Comparison of ENCODE assay signal across 22 cellular contexts in genomic region chr19:17926044-17926443, GRCh38. TPM values are rescaled to one million over a fixed set of nuclear protein-coding genes. Genes with fewer than 3 reads are reported as not detected.
DNase-seq lines count a peak whose midpoint lies in the region; ATAC-seq, FAIRE-seq and TF ChIP-seq lines count a peak whose summit lies in the region.
"Had no signal": no experiment of that assay in that cellular context is flagged by ENCODE, and none has a peak within 500 bp of the region (broad histone marks: within the 10 kb centered on the region; RNA-seq: fewer than 3 reads in every experiment).

No MANE protein-coding gene starts in this region.

- no peaks in the 10 kb centered on the region for H4K20me1 ChIP-seq in K562 (replicated peaks; ENCODE audit: control insufficient read depth, insufficient read depth, low read length)
- H4K20me1 ChIP-seq: BLaER1 had no signal

- no peaks in the 10 kb centered on the region for H3K27me3 Mint-ChIP-seq in activated naive CD4-positive, alpha-beta T cell treated with anti-CD3 and anti-CD28 coated beads, Interleukin-2, amount 50 U/mL, for 24 hours
- H3K27me3 Mint-ChIP-seq: CD4-positive, alpha-beta memory T cell had no signal

- CTCF ChIA-PET in K562 (lab: Yijun Ruan, JAX; ENCODE audit: low intra/inter-chr PET ratio), result interaction anchor here (0.6 kb wide), 1 partner anchor 457 kb away, joined by 3 read pairs; no protein-coding TSS in a partner anchor

- TF ChIP-seq POLR2A in K562 (conservative IDR thresholded peaks at IDR 0.05), result no peak

- no peak for DNase-seq in activated naive CD4-positive, alpha-beta T cell treated with anti-CD3 and anti-CD28 coated beads, Interleukin-2, amount 50 U/mL, for 72 hours (ENCODE audit: low spot score in 2 of 2)
- peak; percentile 9 for DNase-seq in OCI-M1 (lab: John Stamatoyannopoulos, UW)
- DNase-seq in K562 (ENCODE audit: extremely low read depth in 1 of 4, low spot score in 3 of 4), result no peak
- DNase-seq in coronary artery (ENCODE audit: low spot score), result no peak
- no peak for DNase-seq in NOMO-1 (lab: John Stamatoyannopoulos, UW; ENCODE audit: unreplicated experiment in 2 of 2)
- DNase-seq in NCI-H526 (lab: John Stamatoyannopoulos, UW), result no peak
- DNase-seq: CD4-positive, alpha-beta memory T cell; DMS153; DMS79; GDM1; H9 had no signal

- H3K4me2 ChIP-seq in K562 (ENCODE audit: insufficient read depth, low read length), result no peak overlapping the region
- H3K4me2 ChIP-seq: A549, BLaER1, KMS-11 had no signal

- no peaks in the 10 kb centered on the region for H3K36me3 ChIP-seq in K562 (ENCODE audit: control insufficient read depth, insufficient read depth, low read length)
- H3K36me3 ChIP-seq: BLaER1 had no signal

- H3K4me1 Mint-ChIP-seq in activated naive CD4-positive, alpha-beta T cell treated with anti-CD3 and anti-CD28 coated beads, Interleukin-2, amount 50 U/mL, for 24 hours, result no peaks in the 10 kb centered on the region
- H3K4me1 Mint-ChIP-seq: CD14-positive monocyte; CD4-positive, alpha-beta memory T cell; H9 had no signal

- H3K79me2 ChIP-seq in K562 (ENCODE audit: control insufficient read depth, insufficient read depth, low read length), result no peaks in the 10 kb centered on the region

- in situ Hi-C loops in K562 (cut with MboI), result loop anchor here (5.0 kb wide), 1 partner anchor 59 kb away; no protein-coding TSS in a partner anchor

- H3K27ac ChIP-seq in K562 (ENCODE audit: extremely low read depth, low read depth, low read length), result no peak overlapping the region
- no peak overlapping the region for H3K27ac ChIP-seq in coronary artery
- H3K27ac ChIP-seq: 22Rv1, A549, BLaER1, KMS-11 had no signal

- no peaks in the 10 kb centered on the region for H3K9me1 ChIP-seq in K562 (ENCODE audit: control insufficient read depth, insufficient read depth, low read length)

- no peak for FAIRE-seq in K562 (lab: Jason Lieb, UNC)
- FAIRE-seq: A549, GM12892, H1 had no signal

- H3K4me3 ChIP-seq in K562 (no peak overlapping the region), coronary artery (no peak overlapping the region)
- H3K4me3 ChIP-seq: A549, BLaER1 had no signal

- TF ChIP-seq CTCF in K562 (IDR thresholded peaks at IDR 0.05 in 2 of 3, conservative IDR thresholded peaks at IDR 0.05 in 1 of 3; ENCODE audit: insufficient read depth in 2 of 3, low read depth in 1 of 3, low read length in 3 of 3), result no peak
- no peak for TF ChIP-seq CTCF in coronary artery (IDR thresholded peaks at IDR 0.05)

- BruUV-seq in K562 (replicated peaks; lab: Mats Ljungman, UMichigan), result no TSS peak

- no peaks in the 10 kb centered on the region for H3K9me3 Mint-ChIP-seq in activated naive CD4-positive, alpha-beta T cell treated with anti-CD3 and anti-CD28 coated beads, Interleukin-2, amount 50 U/mL, for 24 hours
- H3K9me3 Mint-ChIP-seq in activated naive CD4-positive, alpha-beta T cell treated with anti-CD3 and anti-CD28 coated beads, Interleukin-2, amount 50 U/mL, for 72 hours, result peaks cover 0 to 4% of the 10 kb centered on the region in 2 donors
- H3K9me3 Mint-ChIP-seq: CD14-positive monocyte; CD4-positive, alpha-beta memory T cell had no signal

- no peak for ATAC-seq in activated naive CD4-positive, alpha-beta T cell treated with anti-CD3 and anti-CD28 coated beads, Interleukin-2, amount 50 U/mL, for 72 hours
- no peak for ATAC-seq in K562
- ATAC-seq: A549 had no signal

- intact Hi-C loops in K562 (cut with micrococcal nuclease), result no loop called here

- no peak for TF ChIP-seq EP300 in K562 (IDR thresholded peaks at IDR 0.05; ENCODE audit: low read length)

- H3K4me3 Mint-ChIP-seq in activated naive CD4-positive, alpha-beta T cell treated with anti-CD3 and anti-CD28 coated beads, Interleukin-2, amount 50 U/mL, for 24 hours, result no peak overlapping the region
- H3K4me3 Mint-ChIP-seq: CD14-positive monocyte; CD4-positive, alpha-beta memory T cell; H9 had no signal

- H3K9me3 ChIP-seq in K562 (replicated peaks; ENCODE audit: control insufficient read depth, insufficient read depth, low read depth, low read length), result no peaks in the 10 kb centered on the region
- H3K9me3 ChIP-seq: A549, BLaER1 had no signal

- POLR2A ChIA-PET in K562 (lab: Yijun Ruan, JAX), result interaction anchor here (0.6 kb wide), 2 partner anchors 16 to 37 kb away, joined by 3 read pairs; no protein-coding TSS in a partner anchor

- no peaks in the 10 kb centered on the region for H3K4me1 ChIP-seq in K562 (replicated peaks in 1 of 2; ENCODE audit: control insufficient read depth in 2 of 2, insufficient read depth in 2 of 2, low read length in 2 of 2)
- H3K4me1 ChIP-seq: A549, BLaER1 had no signal

- no peak for TF ChIP-seq RAD21 in K562 (CRISPR knock-in tag; conservative IDR thresholded peaks at IDR 0.05 in 1 of 2, IDR thresholded peaks at IDR 0.05 in 1 of 2)

- H3K27me3 ChIP-seq in K562 (ENCODE audit: control insufficient read depth in 2 of 2, insufficient read depth in 2 of 2, low read length in 2 of 2), result no peaks in the 10 kb centered on the region
- H3K27me3 ChIP-seq: BLaER1 had no signal

- WGBS in K562 (ENCODE audit: insufficient coverage, low coverage, missing lambda C conversion rate), result 9% methylated on average over 4 of the region's 4 CpGs

- H3K9ac ChIP-seq in K562 (ENCODE audit: insufficient read depth in 1 of 2, low read depth in 2 of 2, low read length in 2 of 2), result no peak overlapping the region
- H3K9ac ChIP-seq: BLaER1, KMS-11 had no signal

- H3K36me3 Mint-ChIP-seq in activated naive CD4-positive, alpha-beta T cell treated with anti-CD3 and anti-CD28 coated beads, Interleukin-2, amount 50 U/mL, for 24 hours, result no peaks in the 10 kb centered on the region
- no peaks in the 10 kb centered on the region for H3K36me3 Mint-ChIP-seq in activated naive CD4-positive, alpha-beta T cell treated with anti-CD3 and anti-CD28 coated beads, Interleukin-2, amount 50 U/mL, for 72 hours
- H3K36me3 Mint-ChIP-seq: CD14-positive monocyte; CD4-positive, alpha-beta memory T cell had no signal

- H3K27ac Mint-ChIP-seq in activated naive CD4-positive, alpha-beta T cell treated with anti-CD3 and anti-CD28 coated beads, Interleukin-2, amount 50 U/mL, for 24 hours, result peak overlapping the region; percentile 53
- H3K27ac Mint-ChIP-seq in activated naive CD4-positive, alpha-beta T cell treated with anti-CD3 and anti-CD28 coated beads, Interleukin-2, amount 50 U/mL, for 72 hours, result no peak overlapping the region
- H3K27ac Mint-ChIP-seq: CD14-positive monocyte; CD4-positive, alpha-beta memory T cell; H9 had no signal

- H2AFZ ChIP-seq in K562 (ENCODE audit: low read depth, low read length), result no peak overlapping the region

RNA-seq across cellular contexts. Expression of gene CCDC124, which starts 6.8 kb away (rescaled TPM):
- 10 to 100 TPM; 66.4 to 80.8 TPM for total RNA-seq in activated naive CD4-positive, alpha-beta T cell treated with anti-CD3 and anti-CD28 coated beads, Interleukin-2, amount 50 U/mL, for 72 hours
- total RNA-seq in K562 (2011; cell fraction: chromatin; rRNA removed; ENCODE audit: low replicate concordance), result 16.5 and 44.8 TPM in 2 replicates
- total RNA-seq in K562 (2011; cell fraction: nucleolus; rRNA removed), result 48.6 and 53.7 TPM in 2 replicates
- total RNA-seq in K562 (2011; cell fraction: nucleoplasm; rRNA removed), result 28.2 and 35.4 TPM in 2 replicates
- total RNA-seq in K562 (2014; rRNA removed) (150 and 197 TPM in 2 replicates), K562 (2014; rRNA removed; fragmentation: Illumina TruSeq; extraction: Trizol) (4.1 and 5.8 TPM in 2 replicates), K562 (2015; rRNA removed; fragmentation: Illumina TruSeq; extraction: Trizol) (38.5 and 40.5 TPM in 2 replicates), K562 (2021) (145 and 149 TPM in 2 replicates)
- polyA plus RNA-seq in K562 (2011; rRNA removed) (38.0 and 40.1 TPM in 2 replicates), K562 (2014; fragmentation: Illumina TruSeq; extraction: Trizol) (28.1 and 97.0 TPM in 2 replicates), K562 (2014; fragmentation: Nextera tagmentation; extraction: Ambion mirVana) (10 to 100 TPM in 1 of 2 experiments, 1 to 10 TPM in 1; 6.6 to 19.4 TPM), K562 (2014; rRNA removed) (213 and 234 TPM in 2 replicates)
- 63.8 and 189 TPM in 2 replicates for polyA plus RNA-seq in K562 (2011; cell fraction: cytosol; rRNA removed)
- 31.4 and 62.8 TPM in 2 replicates for polyA plus RNA-seq in K562 (2011; cell fraction: nucleus; rRNA removed)
- 66.3 and 130 TPM in 2 replicates for polyA plus RNA-seq in K562 (2012)
- polyA minus RNA-seq in K562 (2011; rRNA and poly(A)+ RNA removed), result 7.0 and 9.2 TPM in 2 replicates
- polyA minus RNA-seq in K562 (2011; cell fraction: cytosol; rRNA and poly(A)+ RNA removed), result 24.4 and 37.9 TPM in 2 replicates
- polyA minus RNA-seq in K562 (2011; cell fraction: nucleus; rRNA and poly(A)+ RNA removed), result 10.2 and 13.8 TPM in 2 replicates

RNA-seq across cellular contexts. Expression of gene KCNN1, which starts 40.9 kb away (rescaled TPM):
- under 1 TPM; 0.19 to 0.36 TPM for total RNA-seq in activated naive CD4-positive, alpha-beta T cell treated with anti-CD3 and anti-CD28 coated beads, Interleukin-2, amount 50 U/mL, for 72 hours
- 1.2 and 3.6 TPM in 2 replicates for total RNA-seq in K562 (2011; cell fraction: chromatin; rRNA removed; ENCODE audit: low replicate concordance)
- total RNA-seq in K562 (2011; cell fraction: nucleolus; rRNA removed), result 2.8 TPM in 2 replicates
- total RNA-seq in K562 (2011; cell fraction: nucleoplasm; rRNA removed), result 1.5 and 2.7 TPM in 2 replicates
- total RNA-seq in K562 (2014; rRNA removed) (1.4 and 5.2 TPM in 2 replicates), K562 (2014; rRNA removed; fragmentation: Illumina TruSeq; extraction: Trizol) (0.22 and 0.33 TPM in 2 replicates), K562 (2015; rRNA removed; fragmentation: Illumina TruSeq; extraction: Trizol) (0.72 and 0.98 TPM in 2 replicates), K562 (2021) (4.7 and 6.2 TPM in 2 replicates)
- polyA plus RNA-seq in K562 (2011; rRNA removed) (1.4 and 2.9 TPM in 2 replicates), K562 (2014; fragmentation: Illumina TruSeq; extraction: Trizol) (0.25 and 1.1 TPM in 2 replicates), K562 (2014; fragmentation: Nextera tagmentation; extraction: Ambion mirVana) (under 1 TPM; 0.01 to 0.04 TPM), K562 (2014; rRNA removed) (1.3 and 3.2 TPM in 2 replicates)
- polyA plus RNA-seq in K562 (2011; cell fraction: cytosol; rRNA removed), result 4.5 and 7.9 TPM in 2 replicates
- 2.2 and 3.5 TPM in 2 replicates for polyA plus RNA-seq in K562 (2011; cell fraction: nucleus; rRNA removed)
- polyA plus RNA-seq in K562 (2012), result 2.7 and 5.0 TPM in 2 replicates
- 1.2 and 1.5 TPM in 2 replicates for polyA minus RNA-seq in K562 (2011; rRNA and poly(A)+ RNA removed)
- polyA minus RNA-seq in K562 (2011; cell fraction: cytosol; rRNA and poly(A)+ RNA removed), result 3.6 and 4.8 TPM in 2 replicates
- polyA minus RNA-seq in K562 (2011; cell fraction: nucleus; rRNA and poly(A)+ RNA removed), result 2.2 and 2.4 TPM in 2 replicates
- total RNA-seq: CD4-positive, alpha-beta memory T cell had no signal
- polyA plus RNA-seq: CD14-positive monocyte; CD4-positive, alpha-beta memory T cell had no signal

RNA-seq across cellular contexts. Expression of gene SLC5A5, which starts 54.3 kb away (rescaled TPM):
- total RNA-seq in activated naive CD4-positive, alpha-beta T cell treated with anti-CD3 and anti-CD28 coated beads, Interleukin-2, amount 50 U/mL, for 72 hours, result 1 to 10 TPM; 1.5 to 2.0 TPM
- total RNA-seq in K562 (2011; cell fraction: chromatin; rRNA removed; ENCODE audit: low replicate concordance), result 0.21 and 0.37 TPM in 2 replicates
- total RNA-seq in K562 (2011; cell fraction: nucleolus; rRNA removed), result 0.39 and 0.50 TPM in 2 replicates
- total RNA-seq in K562 (2011; cell fraction: nucleoplasm; rRNA removed), result 0.29 and 0.38 TPM in 2 replicates
- total RNA-seq in K562 (2014; rRNA removed) (0.33 and 0.73 TPM in 2 replicates), K562 (2014; rRNA removed; fragmentation: Illumina TruSeq; extraction: Trizol) (0.13 and 0.18 TPM in 2 replicates), K562 (2015; rRNA removed; fragmentation: Illumina TruSeq; extraction: Trizol) (0.11 and 0.29 TPM in 2 replicates), K562 (2021) (0.25 and 0.29 TPM in 2 replicates)
- polyA plus RNA-seq in K562 (2011; rRNA removed) (0.05 and 0.20 TPM in 2 replicates), K562 (2014; fragmentation: Illumina TruSeq; extraction: Trizol) (0.21 and 0.29 TPM in 2 replicates), K562 (2014; fragmentation: Nextera tagmentation; extraction: Ambion mirVana) (under 1 TPM; 0.10 to 0.23 TPM), K562 (2014; rRNA removed) (0.09 and 0.38 TPM in 2 replicates)
- 0.15 and 0.60 TPM in 2 replicates for polyA plus RNA-seq in K562 (2011; cell fraction: cytosol; rRNA removed)
- polyA plus RNA-seq in K562 (2011; cell fraction: nucleus; rRNA removed), result 0.08 and 0.18 TPM in 2 replicates
- 0.13 TPM in 1 of 2 replicates, not detected in the other for polyA plus RNA-seq in K562 (2012)
- 0.15 and 0.32 TPM in 2 replicates for polyA minus RNA-seq in K562 (2011; rRNA and poly(A)+ RNA removed)
- polyA minus RNA-seq in K562 (2011; cell fraction: cytosol; rRNA and poly(A)+ RNA removed), result 0.86 TPM in 1 of 2 replicates, not detected in the other
- 0.13 TPM in 1 of 2 replicates, not detected in the other for polyA minus RNA-seq in K562 (2011; cell fraction: nucleus; rRNA and poly(A)+ RNA removed)
- total RNA-seq: Daoy, HT-29 had no signal
- polyA plus RNA-seq: AG04450, CD14-positive monocyte had no signal
